Comparison of ENCODE assay signal across 22 cellular contexts in the genomic region with DNA sequence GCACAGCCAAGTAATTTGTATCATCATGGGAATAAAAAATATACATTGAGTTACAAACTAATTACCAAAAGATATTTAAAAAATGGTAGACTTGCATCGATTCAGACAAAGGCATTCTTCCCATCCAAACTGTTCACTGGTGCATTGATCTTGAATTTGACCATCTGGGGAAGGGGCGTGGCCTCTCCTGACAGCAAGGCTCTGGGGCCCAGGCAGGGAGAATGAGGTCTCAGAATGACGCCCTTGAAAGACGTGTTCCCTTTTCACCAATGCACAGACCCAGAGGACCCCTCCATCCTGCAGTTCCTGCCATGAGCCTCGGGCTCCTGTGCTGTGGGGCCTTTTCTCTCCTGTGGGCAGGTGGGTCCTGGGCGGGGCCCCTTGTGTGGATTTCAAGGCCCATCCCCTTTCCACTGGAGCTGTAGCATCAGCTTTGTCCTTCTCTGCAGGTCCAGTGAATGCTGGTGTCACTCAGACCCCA.
"Had no signal": no experiment of that assay in that cellular context is flagged by ENCODE, and none has a peak within 500 bp of the region (broad histone marks: within the 10 kb centered on the region; RNA-seq: fewer than 3 reads in every experiment).

No MANE protein-coding gene starts in this region.

- H3K4me3 ChIP-seq: coronary artery, esophagus squamous epithelium, gastrocnemius medialis, ovary, prostate gland, thyroid gland had no signal

- H3K9me3 Mint-ChIP-seq: activated naive CD4-positive, alpha-beta T cell treated with anti-CD3 and anti-CD28 coated beads, Interleukin-2, amount 10 ng/mL, durations not matched to agents 7 days and 5 days; activated T-cell treated with anti-CD3 and anti-CD28 coated beads, Interleukin-2, amount 50 U/mL, for 24 hours; nephron; WTC11 had no signal

- H3K27ac ChIP-seq: coronary artery, esophagus squamous epithelium, gastrocnemius medialis, neutrophil, ovary, prostate gland, thyroid gland had no signal

- H3K27me3 ChIP-seq: gastrocnemius medialis, neutrophil, ovary, thyroid gland had no signal

- H3K4me1 ChIP-seq: esophagus squamous epithelium, gastrocnemius medialis, prostate gland, thyroid gland had no signal

- H3K9me3 ChIP-seq: esophagus squamous epithelium, gastrocnemius medialis, neutrophil, ovary, prostate gland, thyroid gland had no signal

- H3K36me3 ChIP-seq: esophagus squamous epithelium, gastrocnemius medialis, neutrophil, ovary, prostate gland, thyroid gland had no signal

- DNase-seq: activated CD8-positive, alpha-beta memory T cell treated with anti-CD3 and anti-CD28 coated beads for 24 hours; activated CD8-positive, alpha-beta memory T cell treated with anti-CD3 and anti-CD28 coated beads, Interleukin-2, amount 50 U/mL, for 4 hours; activated naive CD4-positive, alpha-beta T cell treated with anti-CD3 and anti-CD28 coated beads, Interleukin-2, amount 10 ng/mL, durations not matched to agents 7 days and 5 days; activated T-cell treated with anti-CD3 and anti-CD28 coated beads, Interleukin-2, amount 50 U/mL, for 24 hours; cerebellar nuclear complex; esophagus squamous epithelium; gastrocnemius medialis; head of caudate nucleus; hypothalamus; ovary; right cardiac atrium; stimulated activated CD4-positive, alpha-beta T cell treated with anti-CD3 and anti-CD28 coated beads, Interleukin-4, amount 100 ng/mL, for 4 hours; stimulated activated naive CD8-positive, alpha-beta T cell treated with anti-CD3 and anti-CD28 coated beads, Interleukin-15, Interleukin-2, amounts not matched to agents 100 U/mL and 50 U/mL, for 24 hours; T-helper 1 cell; T-helper 9 cell; thyroid gland had no signal

- H3K4me1 Mint-ChIP-seq: memory B cell, nephron had no signal

- H3K36me3 Mint-ChIP-seq: activated naive CD4-positive, alpha-beta T cell treated with anti-CD3 and anti-CD28 coated beads, Interleukin-2, amount 10 ng/mL, durations not matched to agents 7 days and 5 days; memory B cell; WTC11 had no signal

- H3K27ac Mint-ChIP-seq: activated T-cell treated with anti-CD3 and anti-CD28 coated beads, Interleukin-2, amount 50 U/mL, for 24 hours; memory B cell; nephron; WTC11 had no signal

- ATAC-seq: gastrocnemius medialis; right cardiac atrium; stimulated activated naive CD8-positive, alpha-beta T cell treated with anti-CD3 and anti-CD28 coated beads, Interleukin-15, Interleukin-2, amounts not matched to agents 100 U/mL and 50 U/mL, for 24 hours; WTC11 had no signal

- H3K4me3 Mint-ChIP-seq: activated naive CD4-positive, alpha-beta T cell treated with anti-CD3 and anti-CD28 coated beads, Interleukin-2, amount 10 ng/mL, durations not matched to agents 7 days and 5 days; activated T-cell treated with anti-CD3 and anti-CD28 coated beads, Interleukin-2, amount 50 U/mL, for 24 hours; memory B cell; nephron; WTC11 had no signal
